In the genomic region with DNA sequence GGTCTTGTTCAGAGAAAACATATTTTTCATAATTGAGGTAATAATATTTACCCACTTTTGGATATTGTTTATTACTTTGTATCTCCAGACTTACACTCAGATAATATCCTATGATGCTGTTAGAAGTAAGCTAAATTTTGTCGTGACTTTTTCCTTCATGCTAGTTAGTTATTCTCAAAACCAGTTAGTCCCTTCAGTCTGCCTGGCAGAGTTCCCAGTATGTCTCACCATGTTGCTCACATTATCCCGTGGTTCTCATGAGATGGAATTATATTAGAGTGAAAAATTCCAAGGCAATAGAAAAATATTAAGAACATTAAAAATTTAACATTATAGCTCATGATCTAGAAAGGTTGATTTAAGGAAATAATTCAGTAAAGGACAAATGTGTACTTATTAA, we compare ENCODE assay signal across 1 cellular context.
TF ChIP-seq lines count a peak whose summit lies in the region.

No MANE protein-coding gene starts in this region.

TF ChIP-seq in SK-N-SH, 30 proteins besides CTCF, POLR2A, EP300 and RAD21 (continued from another document):
- TF ChIP-seq FOXJ3 (CRISPR knock-in tag; IDR thresholded peaks at IDR 0.05) = no peak
